In genomic region chr19:18225355-18225701, GRCh38 we compare ENCODE assay signal across 9 cellular contexts. TPM values are rescaled to one million over a fixed set of nuclear protein-coding genes. Genes with fewer than 3 reads are reported as not detected.
DNase-seq lines count a peak whose midpoint lies in the region; ATAC-seq and TF ChIP-seq lines count a peak whose summit lies in the region.
"Had no signal": no experiment of that assay in that cellular context is flagged by ENCODE, and none has a peak within 500 bp of the region (broad histone marks: within the 10 kb centered on the region; RNA-seq: fewer than 3 reads in every experiment).

No MANE protein-coding gene starts in this region.

- TF ChIP-seq CTCF in activated CD8-positive, alpha-beta T cell treated with anti-CD3 and anti-CD28 coated beads for 36 hours (IDR thresholded peaks at IDR 0.05): no peak
- no peak for TF ChIP-seq CTCF in stomach (IDR thresholded peaks at IDR 0.05)

- H3K4me3 ChIP-seq in iPS-18c (ENCODE audit: insufficient read depth, low read depth, low read length) (peak overlapping the region; percentile 91; the same call in 1 of the 2 replicates), stomach (peak overlapping the region in 3 of 4 donors; percentile 38 to 46 (median 43))

- intact Hi-C loops in activated CD8-positive, alpha-beta T cell treated with anti-CD3 and anti-CD28 coated beads for 36 hours (cut with micrococcal nuclease): no loop called here
- intact Hi-C loops in activated T-helper 1 cell treated with anti-CD3 and anti-CD28 coated beads, Interleukin-12 subunit alpha, Interleukin-12 subunit beta, Interleukin-2, Interleukin-4 antibody, amounts not matched to agents 30 ng/mL and 10 ng/mL and 1 ng/mL, durations not matched to agents 14 hours and 24 hours and 36 hours (cut with micrococcal nuclease): loop anchor here (2.0 to 5.0 kb wide), 2 partner anchors 25 to 167 kb away; no protein-coding TSS in a partner anchor
- intact Hi-C loops in stomach (cut with DNase I; ENCODE audit: low total_unique reads): no loop called here

- H3K27me3 ChIP-seq in stomach: peaks cover 3 to 95% (median 51%) of the 10 kb centered on the region in 3 donors

- no peak for DNase-seq in activated CD8-positive, alpha-beta T cell treated with anti-CD3 and anti-CD28 coated beads for 36 hours
- DNase-seq in activated CD8-positive, alpha-beta T cell treated with anti-CD3 and anti-CD28 coated beads, Interleukin-2, amount 10 ng/mL, durations not matched to agents 7 days and 5 days: no peak
- no peak for DNase-seq in activated T-helper 1 cell treated with anti-CD3 and anti-CD28 coated beads, Interleukin-12 subunit alpha, Interleukin-12 subunit beta, Interleukin-2, Interleukin-4 antibody, amounts not matched to agents 30 ng/mL and 10 ng/mL and 1 ng/mL, durations not matched to agents 14 hours and 24 hours and 36 hours (ENCODE audit: low spot score)
- DNase-seq in stomach: no peak
- DNase-seq in HUDEP-2 (lab: John Stamatoyannopoulos, UW; ENCODE audit: unreplicated experiment in 76 of 76): no peak
- DNase-seq in NCI-H187 treated with DMSO at 0.1 percent for 48 hours (lab: John Stamatoyannopoulos, UW): no peak
- no peak for DNase-seq in stimulated activated naive CD4-positive, alpha-beta T cell treated with Interleukin-2 at 50 U/mL for 16 hours (lab: John Stamatoyannopoulos, UW)
- DNase-seq: erythroblast had no signal

- no peak for TF ChIP-seq EP300 in stomach (IDR thresholded peaks at IDR 0.05)

- H3K9me3 Mint-ChIP-seq in activated CD8-positive, alpha-beta T cell treated with anti-CD3 and anti-CD28 coated beads for 36 hours: no peaks in the 10 kb centered on the region
- H3K9me3 Mint-ChIP-seq in activated CD8-positive, alpha-beta T cell treated with anti-CD3 and anti-CD28 coated beads, Interleukin-2, amount 10 ng/mL, durations not matched to agents 7 days and 5 days (ENCODE audit: insufficient read depth): no peaks in the 10 kb centered on the region
- H3K9me3 Mint-ChIP-seq in activated T-helper 1 cell treated with anti-CD3 and anti-CD28 coated beads, Interleukin-12 subunit alpha, Interleukin-12 subunit beta, Interleukin-2, Interleukin-4 antibody, amounts not matched to agents 30 ng/mL and 10 ng/mL and 1 ng/mL, durations not matched to agents 14 hours and 24 hours and 36 hours: no peaks in the 10 kb centered on the region

- 2 to 14% (median 9%) methylated on average over 7 to 16 of the region's 16 CpGs for WGBS in stomach, 5 donors

- no peak overlapping the region for H3K27ac Mint-ChIP-seq in activated CD8-positive, alpha-beta T cell treated with anti-CD3 and anti-CD28 coated beads for 36 hours
- H3K27ac Mint-ChIP-seq in activated CD8-positive, alpha-beta T cell treated with anti-CD3 and anti-CD28 coated beads, Interleukin-2, amount 10 ng/mL, durations not matched to agents 7 days and 5 days: no peak overlapping the region
- H3K27ac Mint-ChIP-seq in activated T-helper 1 cell treated with anti-CD3 and anti-CD28 coated beads, Interleukin-12 subunit alpha, Interleukin-12 subunit beta, Interleukin-2, Interleukin-4 antibody, amounts not matched to agents 30 ng/mL and 10 ng/mL and 1 ng/mL, durations not matched to agents 14 hours and 24 hours and 36 hours: no peak overlapping the region

- no peaks in the 10 kb centered on the region for H3K9me3 ChIP-seq in iPS-18c (ENCODE audit: control insufficient read depth, insufficient read depth, low read length)
- no peaks in the 10 kb centered on the region for H3K9me3 ChIP-seq in stomach

- peak overlapping the region in 4 of 5 donors; percentile 7 to 58 (median 22) for H3K27ac ChIP-seq in stomach

- no peak for ATAC-seq in activated CD8-positive, alpha-beta T cell treated with anti-CD3 and anti-CD28 coated beads for 36 hours
- no peak for ATAC-seq in activated CD8-positive, alpha-beta T cell treated with anti-CD3 and anti-CD28 coated beads, Interleukin-2, amount 10 ng/mL, durations not matched to agents 7 days and 5 days

- no peaks in the 10 kb centered on the region for H3K36me3 ChIP-seq in stomach

- CTCF ChIA-PET in activated CD8-positive, alpha-beta T cell treated with anti-CD3 and anti-CD28 coated beads for 36 hours (lab: Charles Lee): interaction anchor here (1.5 kb wide), 1 partner anchor 26 kb away, joined by 3 read pairs; no protein-coding TSS in a partner anchor
- CTCF ChIA-PET in activated CD8-positive, alpha-beta T cell treated with anti-CD3 and anti-CD28 coated beads, Interleukin-2, amount 10 ng/mL, durations not matched to agents 7 days and 5 days (lab: Charles Lee): interaction anchor here (1.1 kb wide), 1 partner anchor 98 kb away, joined by 3 read pairs; the partner anchor contains the start of gene LSM4

- H3K4me3 Mint-ChIP-seq in activated CD8-positive, alpha-beta T cell treated with anti-CD3 and anti-CD28 coated beads for 36 hours: peak overlapping the region; percentile 10
- H3K4me3 Mint-ChIP-seq in activated CD8-positive, alpha-beta T cell treated with anti-CD3 and anti-CD28 coated beads, Interleukin-2, amount 10 ng/mL, durations not matched to agents 7 days and 5 days: no peak overlapping the region
- peak overlapping the region; percentile 54 for H3K4me3 Mint-ChIP-seq in activated T-helper 1 cell treated with anti-CD3 and anti-CD28 coated beads, Interleukin-12 subunit alpha, Interleukin-12 subunit beta, Interleukin-2, Interleukin-4 antibody, amounts not matched to agents 30 ng/mL and 10 ng/mL and 1 ng/mL, durations not matched to agents 14 hours and 24 hours and 36 hours

- POLR2A ChIA-PET in activated CD8-positive, alpha-beta T cell treated with anti-CD3 and anti-CD28 coated beads for 36 hours (lab: Charles Lee): no interaction called here
- POLR2A ChIA-PET in activated CD8-positive, alpha-beta T cell treated with anti-CD3 and anti-CD28 coated beads, Interleukin-2, amount 10 ng/mL, durations not matched to agents 7 days and 5 days (lab: Charles Lee): no interaction called here

- peaks cover 60% of the 10 kb centered on the region for H3K27me3 Mint-ChIP-seq in activated CD8-positive, alpha-beta T cell treated with anti-CD3 and anti-CD28 coated beads for 36 hours
- peaks cover 51% of the 10 kb centered on the region for H3K27me3 Mint-ChIP-seq in activated CD8-positive, alpha-beta T cell treated with anti-CD3 and anti-CD28 coated beads, Interleukin-2, amount 10 ng/mL, durations not matched to agents 7 days and 5 days (ENCODE audit: low read depth)
- peaks cover 53% of the 10 kb centered on the region for H3K27me3 Mint-ChIP-seq in activated T-helper 1 cell treated with anti-CD3 and anti-CD28 coated beads, Interleukin-12 subunit alpha, Interleukin-12 subunit beta, Interleukin-2, Interleukin-4 antibody, amounts not matched to agents 30 ng/mL and 10 ng/mL and 1 ng/mL, durations not matched to agents 14 hours and 24 hours and 36 hours (ENCODE audit: insufficient read depth)

- H3K4me1 Mint-ChIP-seq in activated CD8-positive, alpha-beta T cell treated with anti-CD3 and anti-CD28 coated beads for 36 hours (ENCODE audit: low read depth): peaks cover 26% of the 10 kb centered on the region
- H3K4me1 Mint-ChIP-seq in activated CD8-positive, alpha-beta T cell treated with anti-CD3 and anti-CD28 coated beads, Interleukin-2, amount 10 ng/mL, durations not matched to agents 7 days and 5 days (ENCODE audit: low read depth): peaks cover 23% of the 10 kb centered on the region
- peaks cover 9% of the 10 kb centered on the region for H3K4me1 Mint-ChIP-seq in activated T-helper 1 cell treated with anti-CD3 and anti-CD28 coated beads, Interleukin-12 subunit alpha, Interleukin-12 subunit beta, Interleukin-2, Interleukin-4 antibody, amounts not matched to agents 30 ng/mL and 10 ng/mL and 1 ng/mL, durations not matched to agents 14 hours and 24 hours and 36 hours (ENCODE audit: low read depth)

- peaks cover 10 to 35% (median 34%) of the 10 kb centered on the region in 4 donors for H3K4me1 ChIP-seq in stomach

- H3K36me3 Mint-ChIP-seq in activated CD8-positive, alpha-beta T cell treated with anti-CD3 and anti-CD28 coated beads for 36 hours (ENCODE audit: low read depth): no peaks in the 10 kb centered on the region
- peaks cover 2% of the 10 kb centered on the region for H3K36me3 Mint-ChIP-seq in activated CD8-positive, alpha-beta T cell treated with anti-CD3 and anti-CD28 coated beads, Interleukin-2, amount 10 ng/mL, durations not matched to agents 7 days and 5 days (ENCODE audit: low read depth)
- peaks cover 5% of the 10 kb centered on the region for H3K36me3 Mint-ChIP-seq in activated T-helper 1 cell treated with anti-CD3 and anti-CD28 coated beads, Interleukin-12 subunit alpha, Interleukin-12 subunit beta, Interleukin-2, Interleukin-4 antibody, amounts not matched to agents 30 ng/mL and 10 ng/mL and 1 ng/mL, durations not matched to agents 14 hours and 24 hours and 36 hours (ENCODE audit: low read depth)

- no peak for TF ChIP-seq POLR2A in stomach (IDR thresholded peaks at IDR 0.05)

RNA-seq across cellular contexts. Expression of gene PDE4C, which starts 0.9 kb away (rescaled TPM):
- under 1 TPM in 1 of 2 experiments, not detected in 1; 0.38 TPM for total RNA-seq in activated CD8-positive, alpha-beta T cell treated with anti-CD3 and anti-CD28 coated beads for 36 hours
- total RNA-seq in activated CD8-positive, alpha-beta T cell treated with anti-CD3 and anti-CD28 coated beads, Interleukin-2, amount 10 ng/mL, durations not matched to agents 7 days and 5 days: under 1 TPM in 1 of 2 experiments, not detected in 1; 0.08 TPM
- not detected in 2 replicates for total RNA-seq in activated T-helper 1 cell treated with anti-CD3 and anti-CD28 coated beads, Interleukin-12 subunit alpha, Interleukin-12 subunit beta, Interleukin-2, Interleukin-4 antibody, amounts not matched to agents 30 ng/mL and 10 ng/mL and 1 ng/mL, durations not matched to agents 14 hours and 24 hours and 36 hours
- 10 to 100 TPM in 3 of 5 donors, 1 to 10 TPM in 1, under 1 TPM in 1; 0.87 to 25.4 (median 11.4) TPM for total RNA-seq in stomach
- polyA plus RNA-seq in stomach: under 1 TPM in 1 of 3 donors, not detected in 2; 0.95 TPM

RNA-seq across cellular contexts. Expression of gene RAB3A, which starts 21.5 kb away (rescaled TPM):
- total RNA-seq in activated CD8-positive, alpha-beta T cell treated with anti-CD3 and anti-CD28 coated beads for 36 hours: 10 to 100 TPM in 1 of 2 experiments, 1 to 10 TPM in 1; 8.9 to 11.3 TPM
- 1 to 10 TPM; 5.6 to 6.2 TPM for total RNA-seq in activated CD8-positive, alpha-beta T cell treated with anti-CD3 and anti-CD28 coated beads, Interleukin-2, amount 10 ng/mL, durations not matched to agents 7 days and 5 days
- total RNA-seq in activated T-helper 1 cell treated with anti-CD3 and anti-CD28 coated beads, Interleukin-12 subunit alpha, Interleukin-12 subunit beta, Interleukin-2, Interleukin-4 antibody, amounts not matched to agents 30 ng/mL and 10 ng/mL and 1 ng/mL, durations not matched to agents 14 hours and 24 hours and 36 hours: 7.2 and 11.0 TPM in 2 replicates
- total RNA-seq in stomach: 1 to 10 TPM in 3 of 5 donors, under 1 TPM in 1, not detected in 1; 0.87 to 2.2 (median 1.7) TPM
- polyA plus RNA-seq in stomach: 1 to 10 TPM; 1.4 to 2.2 (median 2.0) TPM

RNA-seq across cellular contexts. Expression of gene MPV17L2, which starts 32.3 kb away (rescaled TPM):
- 1 to 10 TPM; 8.5 to 9.6 TPM for total RNA-seq in activated CD8-positive, alpha-beta T cell treated with anti-CD3 and anti-CD28 coated beads for 36 hours
- total RNA-seq in activated CD8-positive, alpha-beta T cell treated with anti-CD3 and anti-CD28 coated beads, Interleukin-2, amount 10 ng/mL, durations not matched to agents 7 days and 5 days: 10 to 100 TPM in 1 of 2 experiments, 1 to 10 TPM in 1; 9.2 to 10.9 TPM
- total RNA-seq in activated T-helper 1 cell treated with anti-CD3 and anti-CD28 coated beads, Interleukin-12 subunit alpha, Interleukin-12 subunit beta, Interleukin-2, Interleukin-4 antibody, amounts not matched to agents 30 ng/mL and 10 ng/mL and 1 ng/mL, durations not matched to agents 14 hours and 24 hours and 36 hours: 19.2 and 23.3 TPM in 2 replicates
- 100 to 1,000 TPM in 1 of 5 donors, 10 to 100 TPM in 2, 1 to 10 TPM in 2; 5.9 to 200 (median 13.0) TPM for total RNA-seq in stomach
- polyA plus RNA-seq in stomach: 10 to 100 TPM; 11.6 to 15.4 (median 13.3) TPM

RNA-seq across cellular contexts. Expression of gene IQCN, which starts 48.9 kb away (rescaled TPM):
- total RNA-seq in activated CD8-positive, alpha-beta T cell treated with anti-CD3 and anti-CD28 coated beads for 36 hours: under 1 TPM; 0.59 to 0.69 TPM
- total RNA-seq in activated CD8-positive, alpha-beta T cell treated with anti-CD3 and anti-CD28 coated beads, Interleukin-2, amount 10 ng/mL, durations not matched to agents 7 days and 5 days: 1 to 10 TPM; 3.7 to 4.2 TPM
- total RNA-seq in activated T-helper 1 cell treated with anti-CD3 and anti-CD28 coated beads, Interleukin-12 subunit alpha, Interleukin-12 subunit beta, Interleukin-2, Interleukin-4 antibody, amounts not matched to agents 30 ng/mL and 10 ng/mL and 1 ng/mL, durations not matched to agents 14 hours and 24 hours and 36 hours: 2.8 and 3.2 TPM in 2 replicates
- total RNA-seq in stomach: 10 to 100 TPM in 1 of 5 donors, 1 to 10 TPM in 3, not detected in 1; 2.4 to 35.7 (median 4.0) TPM
- polyA plus RNA-seq in stomach: 1 to 10 TPM; 1.4 to 2.7 (median 2.6) TPM

RNA-seq across cellular contexts. Expression of gene IFI30, which starts 51.7 kb away (rescaled TPM):
- total RNA-seq in activated CD8-positive, alpha-beta T cell treated with anti-CD3 and anti-CD28 coated beads for 36 hours: 10 to 100 TPM; 21.9 to 22.9 TPM
- total RNA-seq in activated CD8-positive, alpha-beta T cell treated with anti-CD3 and anti-CD28 coated beads, Interleukin-2, amount 10 ng/mL, durations not matched to agents 7 days and 5 days: 10 to 100 TPM; 67.4 to 72.3 TPM
- 45.3 and 49.9 TPM in 2 replicates for total RNA-seq in activated T-helper 1 cell treated with anti-CD3 and anti-CD28 coated beads, Interleukin-12 subunit alpha, Interleukin-12 subunit beta, Interleukin-2, Interleukin-4 antibody, amounts not matched to agents 30 ng/mL and 10 ng/mL and 1 ng/mL, durations not matched to agents 14 hours and 24 hours and 36 hours
- 100 to 1,000 TPM in 1 of 5 donors, 10 to 100 TPM in 3, not detected in 1; 37.3 to 199 (median 43.9) TPM for total RNA-seq in stomach
- polyA plus RNA-seq in stomach: 100 to 1,000 TPM in 1 of 3 donors, 10 to 100 TPM in 2; 53.2 to 103 (median 82.9) TPM
